Comparison of ENCODE assay signal across 3 cellular contexts in the genomic region with DNA sequence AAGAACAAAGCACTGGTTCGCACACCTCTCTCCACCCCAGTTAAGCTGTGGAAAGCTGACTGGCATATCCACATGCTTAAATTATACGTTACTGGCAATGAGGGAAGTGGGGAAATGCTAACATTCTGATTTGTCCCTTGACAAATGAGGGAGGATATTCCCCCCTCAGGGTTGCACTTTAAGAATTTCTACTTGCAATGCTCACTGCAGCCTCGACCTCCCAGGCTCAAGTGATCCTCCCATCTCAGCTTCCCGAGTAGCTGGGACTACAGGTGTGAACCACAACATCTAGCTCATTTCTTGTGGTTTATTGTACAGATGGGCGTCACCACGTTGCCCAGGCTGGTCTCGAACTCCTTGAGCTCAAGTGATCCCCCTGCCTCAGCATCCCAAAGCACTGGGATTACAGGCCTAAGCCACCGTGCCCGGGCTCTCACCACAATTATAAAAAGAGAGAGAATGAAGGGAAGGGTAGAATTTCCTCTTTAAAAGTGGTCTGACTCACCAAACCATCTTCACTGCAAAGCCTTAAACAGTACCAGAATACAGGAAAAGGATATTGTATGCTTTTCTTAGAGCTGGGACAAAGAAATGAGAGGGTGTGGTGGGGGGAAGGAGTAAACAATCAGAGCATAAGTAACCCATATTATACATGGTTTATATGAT.
A peak's percentile ranks its signal among the peaks of the same experiment; 100 is the strongest.
TF ChIP-seq lines count a peak whose summit lies in the region.

No MANE protein-coding gene starts in this region.

TF ChIP-seq in A549, 52 proteins besides CTCF, POLR2A, EP300 and RAD21:
- TF ChIP-seq ZSCAN20 (CRISPR knock-in tag; IDR thresholded peaks at IDR 0.05) (no peak), RCOR1 (IDR thresholded peaks at IDR 0.05; ENCODE audit: low read depth, low read length) (no peak), CBX8 (IDR thresholded peaks at IDR 0.05) (no peak), POLR2AphosphoS2 (conservative IDR thresholded peaks at IDR 0.05; ENCODE audit: low read length) (0 out of 2 replicates have a peak, but pooled peaks have one; percentile 65)

TF ChIP-seq in IMR-90, 13 proteins besides CTCF, POLR2A, EP300 and RAD21:
- TF ChIP-seq MXI1 (IDR thresholded peaks at IDR 0.05; ENCODE audit: borderline replicate concordance, low read depth, low read length) (no peak), BHLHE40 (IDR thresholded peaks at IDR 0.05; ENCODE audit: low read depth, low read length) (no peak), CEBPB (IDR thresholded peaks at IDR 0.05; ENCODE audit: low read depth, low read length) (no peak), NFE2L2 (IDR thresholded peaks at IDR 0.05; ENCODE audit: low read depth, low read length) (no peak), SMC3 (IDR thresholded peaks at IDR 0.05; ENCODE audit: low read depth, low read length) (no peak), FOS (IDR thresholded peaks at IDR 0.05; ENCODE audit: low read depth, low read length) (no peak), MAZ (IDR thresholded peaks at IDR 0.05; ENCODE audit: borderline replicate concordance, low read depth, low read length) (no peak), RCOR1 (IDR thresholded peaks at IDR 0.05; ENCODE audit: insufficient replicate concordance, low read length) (no peak), CHD1 (IDR thresholded peaks at IDR 0.05; ENCODE audit: low read depth, low read length) (no peak), MAFK (IDR thresholded peaks at IDR 0.05; ENCODE audit: low read depth, low read length) (no peak), RFX5 (IDR thresholded peaks at IDR 0.05; ENCODE audit: low read depth, low read length) (no peak)
- TF ChIP-seq, protein P1, sequence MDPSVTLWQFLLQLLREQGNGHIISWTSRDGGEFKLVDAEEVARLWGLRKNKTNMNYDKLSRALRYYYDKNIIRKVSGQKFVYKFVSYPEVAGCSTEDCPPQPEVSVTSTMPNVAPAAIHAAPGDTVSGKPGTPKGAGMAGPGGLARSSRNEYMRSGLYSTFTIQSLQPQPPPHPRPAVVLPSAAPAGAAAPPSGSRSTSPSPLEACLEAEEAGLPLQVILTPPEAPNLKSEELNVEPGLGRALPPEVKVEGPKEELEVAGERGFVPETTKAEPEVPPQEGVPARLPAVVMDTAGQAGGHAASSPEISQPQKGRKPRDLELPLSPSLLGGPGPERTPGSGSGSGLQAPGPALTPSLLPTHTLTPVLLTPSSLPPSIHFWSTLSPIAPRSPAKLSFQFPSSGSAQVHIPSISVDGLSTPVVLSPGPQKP (IDR thresholded peaks at IDR 0.05; ENCODE audit: borderline replicate concordance, low read depth, low read length): no peak
- TF ChIP-seq, protein P2, sequence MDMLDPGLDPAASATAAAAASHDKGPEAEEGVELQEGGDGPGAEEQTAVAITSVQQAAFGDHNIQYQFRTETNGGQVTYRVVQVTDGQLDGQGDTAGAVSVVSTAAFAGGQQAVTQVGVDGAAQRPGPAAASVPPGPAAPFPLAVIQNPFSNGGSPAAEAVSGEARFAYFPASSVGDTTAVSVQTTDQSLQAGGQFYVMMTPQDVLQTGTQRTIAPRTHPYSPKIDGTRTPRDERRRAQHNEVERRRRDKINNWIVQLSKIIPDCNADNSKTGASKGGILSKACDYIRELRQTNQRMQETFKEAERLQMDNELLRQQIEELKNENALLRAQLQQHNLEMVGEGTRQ (IDR thresholded peaks at IDR 0.05; ENCODE audit: low read depth, low read length): no peak

TF ChIP-seq in HepG2, 621 proteins besides CTCF, POLR2A, EP300 and RAD21:
- TF ChIP-seq ZNF24 (IDR thresholded peaks at IDR 0.05) (no peak), RBM22 (optimal IDR thresholded peaks at IDR 0.05; ENCODE audit: low read length) (peak; percentile 63)
